ENCODE assay signal across 11 cellular contexts in genomic region chr4:180542445-180543100, GRCh38.
DNase-seq lines count a peak whose midpoint lies in the region; ATAC-seq, FAIRE-seq and TF ChIP-seq lines count a peak whose summit lies in the region.
"Had no signal": no experiment of that assay in that cellular context is flagged by ENCODE, and none has a peak within 500 bp of the region (broad histone marks: within the 10 kb centered on the region; RNA-seq: fewer than 3 reads in every experiment).

No MANE protein-coding gene starts in this region.

- H3K23me2 ChIP-seq in H1 (ENCODE audit: low read depth, low read length), result no peaks in the 10 kb centered on the region

- no peak overlapping the region for H2BK120ac ChIP-seq in H1 (replicated peaks; ENCODE audit: low read depth, low read length)

- no peak overlapping the region for H3K4me2 ChIP-seq in HepG2 (ENCODE audit: low read depth, low read length)
- H3K4me2 ChIP-seq in H1 (ENCODE audit: insufficient read depth in 1 of 2, low read depth in 2 of 2, low read length in 2 of 2), result peak overlapping the region; percentile 19 to 29; a peak in 1 of 4 replicates

- DNase-seq in HepG2 (ENCODE audit: low spot score), result no peak
- DNase-seq in right lobe of liver, result no peak
- DNase-seq in RPMI7951 (ENCODE audit: low read depth), result peak; percentile 18
- DNase-seq in H1 (ENCODE audit: low read depth in 1 of 2, low spot score in 2 of 2), result no peak
- DNase-seq in urothelium cell line (ENCODE audit: low spot score), result peak; percentile 25
- no peak for DNase-seq in NCI-H774 (lab: John Stamatoyannopoulos, UW)
- DNase-seq in activated effector memory CD4-positive, alpha-beta T cell treated with anti-CD3 and anti-CD28 coated beads, Interleukin-2, amount 50 U/mL, for 16 hours, result no peak
- DNase-seq in gastrocnemius medialis, result no peak
- DNase-seq: activated naive CD8-positive, alpha-beta T cell treated with anti-CD3 and anti-CD28 coated beads for 36 hours; islet precursor cell; stimulated activated CD4-positive, alpha-beta T cell treated with anti-CD3 and anti-CD28 coated beads, Interleukin-12 subunit alpha, Interleukin-12 subunit beta, amount 100 ng/mL, for 4 hours had no signal

- TF ChIP-seq POLR2A in HepG2 (IDR thresholded peaks at IDR 0.05; ENCODE audit: insufficient read depth in 1 of 2, low read depth in 2 of 2, low read length in 2 of 2), result no peak
- no peak for TF ChIP-seq POLR2A in right lobe of liver (IDR thresholded peaks at IDR 0.05)
- no peak for TF ChIP-seq POLR2A in H1 (IDR thresholded peaks at IDR 0.05; ENCODE audit: control extremely low read depth in 1 of 2, low read depth in 2 of 2, low read length in 2 of 2)
- TF ChIP-seq POLR2A in gastrocnemius medialis (IDR thresholded peaks at IDR 0.05), result no peak

- H3K18ac ChIP-seq in H1 (ENCODE audit: extremely low read depth, low read length), result peak overlapping the region; percentile 26; the same call in 1 of the 2 replicates

- H3K79me2 ChIP-seq in HepG2 (ENCODE audit: insufficient read depth, low read length) (no peaks in the 10 kb centered on the region), H1 (ENCODE audit: control insufficient read depth in 1 of 2, insufficient read depth in 2 of 2, low read length in 2 of 2) (no peaks in the 10 kb centered on the region)

- H3K27ac ChIP-seq in HepG2 (ENCODE audit: extremely low read length, insufficient read depth, low read length) (no peak overlapping the region), right lobe of liver (no peak overlapping the region), H1 (ENCODE audit: low read depth, low read length) (no peak overlapping the region), gastrocnemius medialis (no peak overlapping the region)

- H2AFZ ChIP-seq in HepG2 (ENCODE audit: low read length), result no peak overlapping the region
- peak overlapping the region; percentile 30; the same call in 1 of the 2 replicates for H2AFZ ChIP-seq in H1 (ENCODE audit: low read length)

- H3K9ac ChIP-seq in HepG2 (ENCODE audit: insufficient read depth, low read depth, low read length) (no peak overlapping the region), H1 (replicated peaks in 1 of 4; ENCODE audit: extremely low read depth in 1 of 4, low read depth in 3 of 4, low read length in 3 of 4) (no peak overlapping the region)

- no peak for ATAC-seq in HepG2
- no peak for ATAC-seq in right lobe of liver
- ATAC-seq in gastrocnemius medialis, result no peak

- TF ChIP-seq CTCF in HepG2 (CRISPR knock-in tag; IDR thresholded peaks at IDR 0.05) (no peak), right lobe of liver (IDR thresholded peaks at IDR 0.05) (no peak), H1 (IDR thresholded peaks at IDR 0.05; ENCODE audit: control extremely low read depth in 1 of 3, insufficient read depth in 1 of 3, low read depth in 1 of 3, low read length in 3 of 3) (no peak), gastrocnemius medialis (IDR thresholded peaks at IDR 0.05 in 4 of 5, conservative IDR thresholded peaks at IDR 0.05 in 1 of 5) (no peak)

- no peak overlapping the region for H3K23ac ChIP-seq in H1 (ENCODE audit: insufficient read length)

- BruUV-seq in HepG2 (replicated peaks; lab: Mats Ljungman, UMichigan), result no TSS peak

- no peak overlapping the region for H2BK15ac ChIP-seq in H1 (ENCODE audit: low read length)

- no peaks in the 10 kb centered on the region for H3K9me3 ChIP-seq in HepG2 (ENCODE audit: low read length)
- H3K9me3 ChIP-seq in right lobe of liver, result no peaks in the 10 kb centered on the region
- no peaks in the 10 kb centered on the region for H3K9me3 ChIP-seq in H1 (ENCODE audit: insufficient read depth in 2 of 2, low read depth in 1 of 2, low read length in 1 of 2)
- no peaks in the 10 kb centered on the region for H3K9me3 ChIP-seq in gastrocnemius medialis

- CTCF ChIA-PET in HepG2 (lab: Yijun Ruan, JAX; ENCODE audit: low intra/inter-chr PET ratio, low total read pairs), result no interaction called here
- CTCF ChIA-PET in H1 (lab: Charles Lee; ENCODE audit: partially characterized antibody), result interaction anchor here (1.1 to 3.2 kb wide), 3 partner anchors 15 to 59 kb away, joined by 3 to 23 read pairs (median 4); no protein-coding TSS in a partner anchor

- POLR2A ChIA-PET in HepG2 (lab: Yijun Ruan, JAX) (no interaction called here), H1 (lab: Charles Lee; ENCODE audit: partially characterized antibody) (no interaction called here)

- peak overlapping the region; percentile 2; the same call in 1 of the 2 replicates for H2BK20ac ChIP-seq in H1 (ENCODE audit: low read length)

- H3K4me1 ChIP-seq in HepG2 (ENCODE audit: insufficient read depth, low read length) (no peaks in the 10 kb centered on the region), right lobe of liver (no peaks in the 10 kb centered on the region), H1 (replicated peaks in 1 of 4; ENCODE audit: control insufficient read depth in 3 of 4, insufficient read depth in 4 of 4, low read length in 3 of 4) (peaks cover 4 to 17% (median 9%) of the 10 kb centered on the region in 4 experiments; a peak in 4 of 7 replicates), gastrocnemius medialis (no peaks in the 10 kb centered on the region)

- no peaks in the 10 kb centered on the region for H3K79me1 ChIP-seq in H1 (ENCODE audit: low read depth, low read length)

- WGBS in HepG2 (ENCODE audit: low lambda C conversion rate), result 1% methylated on average over 5 of the region's 5 CpGs
- 42% methylated on average over 5 of the region's 5 CpGs for WGBS in right lobe of liver (ENCODE audit: insufficient coverage, low coverage, low lambda C conversion rate, missing lambda C conversion rate)
- 41% methylated on average over 5 of the region's 5 CpGs; no CpG with 5 or more reads in 1 of the 2 experiments for WGBS in H1 (ENCODE audit: extremely low coverage in 1 of 2, insufficient coverage in 1 of 2, insufficient read length in 1 of 2, insufficient replicate concordance in 2 of 2, low coverage in 1 of 2, low lambda C conversion rate in 2 of 2, missing lambda C conversion rate in 1 of 2), 2 experiments

- no peak overlapping the region for H4K8ac ChIP-seq in H1 (ENCODE audit: extremely low read depth, insufficient read depth, low read length)

- H3K27me3 ChIP-seq in HepG2 (ENCODE audit: control insufficient read depth in 1 of 2, insufficient read depth in 2 of 2, low read length in 2 of 2) (no peaks in the 10 kb centered on the region), right lobe of liver (no peaks in the 10 kb centered on the region), H1 (replicated peaks in 1 of 4; ENCODE audit: control insufficient read depth in 3 of 4, extremely low read depth in 1 of 4, insufficient read depth in 3 of 4, low read length in 3 of 4) (no peaks in the 10 kb centered on the region), gastrocnemius medialis (no peaks in the 10 kb centered on the region)

- H4K5ac ChIP-seq in H1 (ENCODE audit: insufficient read length, low read depth, low read length), result peak overlapping the region; percentile 50

- TF ChIP-seq RAD21 in HepG2 (CRISPR knock-in tag; IDR thresholded peaks at IDR 0.05) (no peak), H1 (IDR thresholded peaks at IDR 0.05 in 1 of 2, conservative IDR thresholded peaks at IDR 0.05 in 1 of 2; ENCODE audit: low read depth in 2 of 2, low read length in 2 of 2) (no peak)

- H4K91ac ChIP-seq in H1 (replicated peaks; ENCODE audit: insufficient read length, low read length), result no peak overlapping the region

- no peak overlapping the region for H3K4ac ChIP-seq in H1 (replicated peaks; ENCODE audit: insufficient read length, low read depth, low read length)

- H4K20me1 ChIP-seq in HepG2 (ENCODE audit: insufficient read depth, low read length), result no peaks in the 10 kb centered on the region
- no peaks in the 10 kb centered on the region for H4K20me1 ChIP-seq in H1 (replicated peaks in 1 of 2; ENCODE audit: control insufficient read depth in 1 of 2, insufficient read depth in 2 of 2, low read length in 2 of 2)

- H3K4me3 ChIP-seq in HepG2 (replicated peaks in 1 of 3; ENCODE audit: insufficient read depth in 1 of 3, low read depth in 2 of 3, low read length in 3 of 3) (no peak overlapping the region), right lobe of liver (no peak overlapping the region), H1 (ENCODE audit: extremely low read depth in 1 of 4, insufficient read depth in 2 of 4, low read depth in 3 of 4, low read length in 4 of 4) (peak overlapping the region in 1 of 4 experiments; percentile 31; a peak in 1 of 8 replicates), gastrocnemius medialis (no peak overlapping the region)

- in situ Hi-C loops in HepG2 (cut with HindIII; ENCODE audit: extremely low pct_ligation_motif_present, low pct_unique_long_range_greater_than_20kb), result no loop called here
- in situ Hi-C loops in gastrocnemius medialis (cut with MboI; ENCODE audit: low sequenced_read_pairs in 4 of 4), result no loop called here

- no peak overlapping the region; the same call in 1 of the 2 replicates for H2BK5ac ChIP-seq in H1 (ENCODE audit: low read depth, low read length)

- intact Hi-C loops in HepG2 (cut with micrococcal nuclease; ENCODE audit: unreplicated experiment), result no loop called here
- intact Hi-C loops in right lobe of liver (cut with DNase I), result no loop called here
- intact Hi-C loops in gastrocnemius medialis (cut with DNase I; ENCODE audit: low total_unique reads), result no loop called here

- H2BK12ac ChIP-seq in H1 (ENCODE audit: low read depth, low read length), result no peak overlapping the region

- FAIRE-seq in HepG2 (lab: Jason Lieb, UNC) (no peak), H1 (lab: Jason Lieb, UNC) (no peak), urothelium cell line (lab: Jason Lieb, UNC) (no peak)

- TF ChIP-seq EP300 in HepG2 (IDR thresholded peaks at IDR 0.05; ENCODE audit: low read depth in 2 of 2, low read length in 2 of 2), result no peak
- TF ChIP-seq EP300 in HepG2 (CRISPR knock-in tag; IDR thresholded peaks at IDR 0.05; ENCODE audit: borderline replicate concordance), result no peak
- TF ChIP-seq EP300 in H1 (IDR thresholded peaks at IDR 0.05; ENCODE audit: borderline replicate concordance in 1 of 2, low read depth in 2 of 2, low read length in 2 of 2), result no peak

- H2AK5ac ChIP-seq in H1 (ENCODE audit: low read depth, low read length), result no peak overlapping the region

- no peak overlapping the region for H3K56ac ChIP-seq in H1 (replicated peaks; ENCODE audit: insufficient read length, low read depth, low read length)

- no peak overlapping the region for H3K14ac ChIP-seq in H1 (ENCODE audit: insufficient read length)

- H3K36me3 ChIP-seq in HepG2 (replicated peaks in 1 of 2; ENCODE audit: control insufficient read depth in 1 of 2, insufficient read depth in 2 of 2, low read length in 2 of 2) (no peaks in the 10 kb centered on the region), right lobe of liver (no peaks in the 10 kb centered on the region), H1 (ENCODE audit: control insufficient read depth in 2 of 4, insufficient read depth in 4 of 4, low read length in 3 of 4) (no peaks in the 10 kb centered on the region), gastrocnemius medialis (no peaks in the 10 kb centered on the region)

TF ChIP-seq in HepG2, 621 proteins besides CTCF, POLR2A, EP300 and RAD21:
- TF ChIP-seq ZNF792 (CRISPR knock-in tag; IDR thresholded peaks at IDR 0.05) (no peak), CREB1 (IDR thresholded peaks at IDR 0.05) (peak; percentile 41; the same call in 1 of the 2 replicates), CREB1 (CRISPR knock-in tag; IDR thresholded peaks at IDR 0.05) (no peak)

TF ChIP-seq in H1, 55 proteins besides CTCF, POLR2A, EP300 and RAD21 (continues in another document):
- TF ChIP-seq SP1 (IDR thresholded peaks at IDR 0.05; ENCODE audit: low read depth, low read length) (no peak), CREB1 (IDR thresholded peaks at IDR 0.05) (no peak), TAF1 (IDR thresholded peaks at IDR 0.05; ENCODE audit: low read depth, low read length) (no peak)

Comparison
In these comparisons a context has a peak if more than half of its experiments do, and no peak if none do; other contexts are left out.
1. DNase-seq: peak in RPMI7951 (single experiment) and urothelium cell line (single experiment); none in HepG2 (single experiment), right lobe of liver (0 of 3), H1 (0 of 2), NCI-H774 (single experiment), activated effector memory CD4-positive, alpha-beta T cell treated with anti-CD3 and anti-CD28 coated beads, Interleukin-2, amount 50 U/mL, for 16 hours (single experiment) and gastrocnemius medialis (0 of 2).